ENCODE assay signal across 8 cellular contexts in genomic region chr6:132513821-132514545, GRCh38. TPM values are rescaled to one million over a fixed set of nuclear protein-coding genes. Genes with fewer than 3 reads are reported as not detected.
DNase-seq lines count a peak whose midpoint lies in the region; ATAC-seq and TF ChIP-seq lines count a peak whose summit lies in the region.

No MANE protein-coding gene starts in this region.

- H3K27ac ChIP-seq in breast epithelium: peak overlapping the region; percentile 82 to 90
- H3K27ac ChIP-seq in naive thymus-derived CD4-positive, alpha-beta T cell (ENCODE audit: low read depth, low read length): no peak overlapping the region

- intact Hi-C loops in breast epithelium (cut with DNase I; ENCODE audit: low total_unique reads): no loop called here
- intact Hi-C loops in naive thymus-derived CD4-positive, alpha-beta T cell (cut with micrococcal nuclease): loop anchor here (1.0 to 5.0 kb wide), 8 partner anchors 29 to 1658 kb away; partner anchors contain the start of genes RPS12 (in 2 of the 2), MED23 (in 1 of the 2), SLC18B1 (in 1 of the 2) and TBPL1 (in 1 of the 2)

- CTCF ChIA-PET in naive thymus-derived CD4-positive, alpha-beta T cell (lab: Charles Lee): interaction anchor here (1.1 kb wide), 1 partner anchor 10 kb away, joined by 4 read pairs; no protein-coding TSS in a partner anchor

- H3K9me3 Mint-ChIP-seq in stimulated activated naive CD8-positive, alpha-beta T cell treated with anti-CD3 and anti-CD28 coated beads, Interleukin-15, Interleukin-2, amounts not matched to agents 100 ng/mL and 50 ng/mL, for 24 hours: no peaks in the 10 kb centered on the region
- H3K9me3 Mint-ChIP-seq in naive thymus-derived CD4-positive, alpha-beta T cell: no peaks in the 10 kb centered on the region

- peaks cover 29% of the 10 kb centered on the region for H3K4me1 Mint-ChIP-seq in stimulated activated naive CD8-positive, alpha-beta T cell treated with anti-CD3 and anti-CD28 coated beads, Interleukin-15, Interleukin-2, amounts not matched to agents 100 ng/mL and 50 ng/mL, for 24 hours (ENCODE audit: low read depth)
- H3K4me1 Mint-ChIP-seq in naive thymus-derived CD4-positive, alpha-beta T cell: peaks cover 20 to 39% (median 28%) of the 10 kb centered on the region in 7 donors

- no peaks in the 10 kb centered on the region for H3K36me3 ChIP-seq in breast epithelium
- H3K36me3 ChIP-seq in naive thymus-derived CD4-positive, alpha-beta T cell (ENCODE audit: control insufficient read depth in 2 of 3, insufficient read depth in 3 of 3, low read length in 3 of 3): peaks cover 0 to 5% (median 0%) of the 10 kb centered on the region in 3 experiments

- POLR2A ChIA-PET in naive thymus-derived CD4-positive, alpha-beta T cell (lab: Charles Lee): interaction anchor here (1.5 kb wide), 1 partner anchor 302 kb away, joined by 3 read pairs; no protein-coding TSS in a partner anchor

- H3K4me3 Mint-ChIP-seq in stimulated activated naive CD8-positive, alpha-beta T cell treated with anti-CD3 and anti-CD28 coated beads, Interleukin-15, Interleukin-2, amounts not matched to agents 100 ng/mL and 50 ng/mL, for 24 hours: peak overlapping the region; percentile 91
- H3K4me3 Mint-ChIP-seq in naive thymus-derived CD4-positive, alpha-beta T cell: peak overlapping the region; percentile 89 to 99 (median 98)

- no peak for DNase-seq in stimulated activated naive CD8-positive, alpha-beta T cell treated with anti-CD3 and anti-CD28 coated beads, Interleukin-15, Interleukin-2, amounts not matched to agents 100 U/mL and 50 U/mL, for 24 hours
- DNase-seq in breast epithelium (ENCODE audit: low spot score in 2 of 2) (no peak), NCI-H748 treated with DMSO at 0.1 percent for 48 hours (lab: John Stamatoyannopoulos, UW) (no peak), NCI-H2196 treated with DMSO at 0.1 percent for 48 hours (lab: John Stamatoyannopoulos, UW; ENCODE audit: unreplicated experiment) (no peak), GDM1 (lab: John Stamatoyannopoulos, UW) (no peak)
- no peak for DNase-seq in naive thymus-derived CD4-positive, alpha-beta T cell

- no peak for TF ChIP-seq POLR2A in breast epithelium (IDR thresholded peaks at IDR 0.05)

- ATAC-seq in stimulated activated naive CD8-positive, alpha-beta T cell treated with anti-CD3 and anti-CD28 coated beads, Interleukin-15, Interleukin-2, amounts not matched to agents 100 U/mL and 50 U/mL, for 24 hours: no peak
- no peak for ATAC-seq in naive thymus-derived CD4-positive, alpha-beta T cell
- ATAC-seq in GM19324 (IDR thresholded peaks at IDR 0.05; ENCODE audit: low FRiP score, unreplicated experiment): no peak

- H3K36me3 Mint-ChIP-seq in stimulated activated naive CD8-positive, alpha-beta T cell treated with anti-CD3 and anti-CD28 coated beads, Interleukin-15, Interleukin-2, amounts not matched to agents 100 ng/mL and 50 ng/mL, for 24 hours (ENCODE audit: low read depth): no peaks in the 10 kb centered on the region
- H3K36me3 Mint-ChIP-seq in naive thymus-derived CD4-positive, alpha-beta T cell: peaks cover 0 to 2% (median 0%) of the 10 kb centered on the region in 5 donors

- no peaks in the 10 kb centered on the region for H3K4me1 ChIP-seq in breast epithelium
- H3K4me1 ChIP-seq in naive thymus-derived CD4-positive, alpha-beta T cell (ENCODE audit: control insufficient read depth in 2 of 2, insufficient read depth in 2 of 2, low read length in 2 of 2): peaks cover 10 to 11% of the 10 kb centered on the region in 2 donors

- H3K27me3 Mint-ChIP-seq in stimulated activated naive CD8-positive, alpha-beta T cell treated with anti-CD3 and anti-CD28 coated beads, Interleukin-15, Interleukin-2, amounts not matched to agents 100 ng/mL and 50 ng/mL, for 24 hours: peaks cover 5% of the 10 kb centered on the region
- peaks cover 0 to 32% (median 0%) of the 10 kb centered on the region in 5 donors for H3K27me3 Mint-ChIP-seq in naive thymus-derived CD4-positive, alpha-beta T cell

- no peak for TF ChIP-seq CTCF in breast epithelium (IDR thresholded peaks at IDR 0.05)

- peak overlapping the region; percentile 78 for H3K27ac Mint-ChIP-seq in stimulated activated naive CD8-positive, alpha-beta T cell treated with anti-CD3 and anti-CD28 coated beads, Interleukin-15, Interleukin-2, amounts not matched to agents 100 ng/mL and 50 ng/mL, for 24 hours
- peak overlapping the region in 3 of 9 donors; percentile 81 to 92 (median 82) for H3K27ac Mint-ChIP-seq in naive thymus-derived CD4-positive, alpha-beta T cell

- peak overlapping the region in 2 of 3 donors; percentile 91 to 97 for H3K4me3 ChIP-seq in breast epithelium
- no peak overlapping the region for H3K4me3 ChIP-seq in naive thymus-derived CD4-positive, alpha-beta T cell (ENCODE audit: low read length)

- H3K27me3 ChIP-seq in breast epithelium: no peaks in the 10 kb centered on the region
- no peaks in the 10 kb centered on the region for H3K27me3 ChIP-seq in naive thymus-derived CD4-positive, alpha-beta T cell (ENCODE audit: control insufficient read depth in 2 of 2, insufficient read depth in 2 of 2, low read length in 2 of 2)

- no peaks in the 10 kb centered on the region for H3K9me3 ChIP-seq in breast epithelium
- H3K9me3 ChIP-seq in naive thymus-derived CD4-positive, alpha-beta T cell (ENCODE audit: control insufficient read depth in 2 of 3, low read length in 3 of 3): no peaks in the 10 kb centered on the region

RNA-seq across cellular contexts. Expression of gene STX7, which starts 1.1 kb away (rescaled TPM):
- 10 to 100 TPM; 28.5 to 67.4 (median 37.8) TPM for total RNA-seq in breast epithelium
- 10 to 100 TPM; 14.7 to 43.3 (median 24.0) TPM for total RNA-seq in naive thymus-derived CD4-positive, alpha-beta T cell
- polyA plus RNA-seq in naive thymus-derived CD4-positive, alpha-beta T cell: 1 to 10 TPM; 8.6 to 9.5 TPM

RNA-seq across cellular contexts. Expression of gene TAAR9, which starts 24.1 kb away (rescaled TPM):
- total RNA-seq in breast epithelium: not detected
- not detected for total RNA-seq in naive thymus-derived CD4-positive, alpha-beta T cell
- polyA plus RNA-seq in naive thymus-derived CD4-positive, alpha-beta T cell: not detected

RNA-seq across cellular contexts. Expression of gene TAAR8, which starts 38.5 kb away (rescaled TPM):
- not detected for total RNA-seq in breast epithelium
- total RNA-seq in naive thymus-derived CD4-positive, alpha-beta T cell: not detected
- polyA plus RNA-seq in naive thymus-derived CD4-positive, alpha-beta T cell: not detected

RNA-seq across cellular contexts. Expression of gene TAAR6, which starts 56.1 kb away (rescaled TPM):
- total RNA-seq in breast epithelium: not detected
- not detected for total RNA-seq in naive thymus-derived CD4-positive, alpha-beta T cell
- not detected for polyA plus RNA-seq in naive thymus-derived CD4-positive, alpha-beta T cell
